Comparison of ENCODE assay signal across 15 cellular contexts in the genomic region with DNA sequence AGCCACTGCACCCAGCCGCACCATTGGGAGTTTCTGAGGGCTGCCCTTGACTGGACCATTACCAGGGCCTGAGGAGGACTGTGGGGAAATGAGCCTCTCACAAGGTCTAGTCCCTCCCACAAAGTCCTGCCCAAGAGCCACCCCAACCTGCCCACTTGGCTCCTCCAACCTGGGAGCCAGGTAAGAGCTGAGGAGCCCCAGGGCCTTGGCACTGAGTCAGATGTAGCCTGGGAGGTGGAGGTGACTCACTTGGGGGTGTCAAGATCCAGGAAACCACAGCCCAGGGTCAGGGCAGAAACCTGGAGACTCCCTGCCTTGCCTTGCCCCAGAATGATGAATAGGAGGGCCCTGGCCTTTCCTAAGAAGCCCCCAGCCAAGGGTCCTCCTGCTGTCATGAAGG. TPM values are rescaled to one million over a fixed set of nuclear protein-coding genes. Genes with fewer than 3 reads are reported as not detected.
A peak's percentile ranks its signal among the peaks of the same experiment; 100 is the strongest.
DNase-seq lines count a peak whose midpoint lies in the region; ATAC-seq, FAIRE-seq and TF ChIP-seq lines count a peak whose summit lies in the region.
"Had no signal": no experiment of that assay in that cellular context is flagged by ENCODE, and none has a peak within 500 bp of the region (broad histone marks: within the 10 kb centered on the region; RNA-seq: fewer than 3 reads in every experiment).

No MANE protein-coding gene starts in this region.

- TF ChIP-seq CTCF in Peyer's patch (IDR thresholded peaks at IDR 0.05), result no peak
- TF ChIP-seq CTCF in esophagus squamous epithelium (IDR thresholded peaks at IDR 0.05), result no peak
- no peak for TF ChIP-seq CTCF in uterus (IDR thresholded peaks at IDR 0.05)

- H3K4me3 ChIP-seq in Peyer's patch (no peak overlapping the region), esophagus squamous epithelium (no peak overlapping the region), small intestine (ENCODE audit: low read depth in 1 of 2, low read length in 2 of 2) (no peak overlapping the region), uterus (no peak overlapping the region)

- no peak for FAIRE-seq in small intestine (lab: Jason Lieb, UNC)
- FAIRE-seq: endometrium had no signal

- H3K4me1 ChIP-seq in Peyer's patch (peaks cover 0 to 49% (median 4%) of the 10 kb centered on the region in 4 donors), esophagus squamous epithelium (peaks cover 50 to 97% (median 59%) of the 10 kb centered on the region in 3 donors), small intestine (ENCODE audit: control insufficient read depth in 2 of 2, insufficient read depth in 1 of 2, low read depth in 1 of 2, low read length in 1 of 2) (peaks cover 2 to 12% of the 10 kb centered on the region in 2 donors), uterus (no peaks in the 10 kb centered on the region)

- no peaks in the 10 kb centered on the region for H3K9me3 ChIP-seq in Peyer's patch
- no peaks in the 10 kb centered on the region for H3K9me3 ChIP-seq in esophagus squamous epithelium
- H3K9me3 ChIP-seq in small intestine (ENCODE audit: control insufficient read depth, low read depth), result no peaks in the 10 kb centered on the region
- no peaks in the 10 kb centered on the region for H3K9me3 ChIP-seq in uterus

- peak; percentile 51 for DNase-seq in activated CD8-positive, alpha-beta memory T cell treated with anti-CD3 and anti-CD28 coated beads, Interleukin-2, amount 50 U/mL, for 48 hours
- no peak for DNase-seq in activated CD8-positive, alpha-beta memory T cell treated with anti-CD3 and anti-CD28 coated beads, Interleukin-2, amount 50 U/mL, for 4 hours
- DNase-seq in Peyer's patch (peak in 2 of 3 donors; percentile 63 to 76), esophagus squamous epithelium (lab: John Stamatoyannopoulos, UW) (no peak), small intestine (peak; percentile 71), erythroblast (lab: John Stamatoyannopoulos, UW) (no peak), uterus (no peak)
- DNase-seq: amniotic stem cell; CD8-positive, alpha-beta memory T cell; NCI-H1417 had no signal

- intact Hi-C loops in esophagus squamous epithelium (cut with DNase I) (no loop called here), uterus (cut with DNase I; ENCODE audit: low total_unique reads) (no loop called here)

- H3K36me3 ChIP-seq in Peyer's patch (no peaks in the 10 kb centered on the region), esophagus squamous epithelium (no peaks in the 10 kb centered on the region), small intestine (ENCODE audit: control insufficient read depth in 2 of 2, insufficient read depth in 2 of 2, low read length in 2 of 2) (no peaks in the 10 kb centered on the region), uterus (no peaks in the 10 kb centered on the region)

- ATAC-seq in GM21737 (IDR thresholded peaks at IDR 0.05; ENCODE audit: unreplicated experiment), result no peak

- no peaks in the 10 kb centered on the region for H3K27me3 ChIP-seq in Peyer's patch
- no peaks in the 10 kb centered on the region for H3K27me3 ChIP-seq in esophagus squamous epithelium
- no peaks in the 10 kb centered on the region for H3K27me3 ChIP-seq in small intestine (ENCODE audit: control insufficient read depth in 2 of 2, insufficient read depth in 2 of 2, low read length in 2 of 2)
- H3K27me3 ChIP-seq in uterus, result no peaks in the 10 kb centered on the region

- H3K27ac ChIP-seq in Peyer's patch, result peak overlapping the region in 1 of 4 donors; percentile 6
- peak overlapping the region; percentile 89 to 98 (median 91) for H3K27ac ChIP-seq in esophagus squamous epithelium
- peak overlapping the region in 1 of 2 donors; percentile 37 for H3K27ac ChIP-seq in small intestine (ENCODE audit: low read depth in 1 of 2, low read length in 1 of 2)
- H3K27ac ChIP-seq in uterus, result no peak overlapping the region
- H3K27ac ChIP-seq: VCaP had no signal

- no peak for TF ChIP-seq POLR2A in Peyer's patch (IDR thresholded peaks at IDR 0.05)
- TF ChIP-seq POLR2A in esophagus squamous epithelium (IDR thresholded peaks at IDR 0.05), result no peak
- no peak for TF ChIP-seq POLR2A in erythroblast (IDR thresholded peaks at IDR 0.05; ENCODE audit: low read length)
- no peak for TF ChIP-seq POLR2A in uterus (IDR thresholded peaks at IDR 0.05)

- 40% methylated on average over 1 of the region's 1 CpG; no CpG with 5 or more reads in 1 of the 2 donors for WGBS in esophagus squamous epithelium, 2 donors
- 90 to 100% (median 100%) methylated on average over 1 of the region's 1 CpG for WGBS in small intestine, 3 donors

RNA-seq across cellular contexts. Expression of a gene that starts 25.8 kb away (rescaled TPM):
- total RNA-seq in Peyer's patch (10 to 100 TPM in 3 of 4 donors, 1 to 10 TPM in 1; 6.6 to 42.7 (median 33.5) TPM), esophagus squamous epithelium (10 to 100 TPM; 36.2 to 50.3 (median 43.8) TPM), uterus (1 to 10 TPM in 2 of 4 donors, under 1 TPM in 1, not detected in 1; 0.98 to 3.1 (median 2.8) TPM)
- polyA plus RNA-seq in small intestine, result 1 to 10 TPM; 4.1 to 6.5 (median 4.7) TPM
- total RNA-seq: CD8-positive, alpha-beta memory T cell; G401; temporal lobe had no signal
- polyA plus RNA-seq: CD8-positive, alpha-beta memory T cell had no signal

RNA-seq across cellular contexts. Expression of a gene that starts 50.2 kb away (rescaled TPM):
- total RNA-seq in Peyer's patch (10 to 100 TPM in 3 of 4 donors, 1 to 10 TPM in 1; 6.7 to 95.7 (median 10.2) TPM), esophagus squamous epithelium (10 to 100 TPM in 1 of 4 donors, 1 to 10 TPM in 3; 4.1 to 12.8 (median 6.8) TPM), uterus (10 to 100 TPM; 13.6 to 73.9 (median 27.7) TPM)
- polyA plus RNA-seq in small intestine, result 10 to 100 TPM in 1 of 3 donors, 1 to 10 TPM in 2; 2.0 to 10.8 (median 5.1) TPM

Comparison
In these comparisons a context has a peak if more than half of its experiments do, and no peak if none do; other contexts are left out.
1. DNase-seq: peak in activated CD8-positive, alpha-beta memory T cell treated with anti-CD3 and anti-CD28 coated beads, Interleukin-2, amount 50 U/mL, for 48 hours (single experiment), Peyer's patch (2 of 3) and small intestine (single experiment); none in activated CD8-positive, alpha-beta memory T cell treated with anti-CD3 and anti-CD28 coated beads, Interleukin-2, amount 50 U/mL, for 4 hours (single experiment), esophagus squamous epithelium (single experiment), erythroblast (0 of 2) and uterus (0 of 2).
2. H3K27ac ChIP-seq: peak in esophagus squamous epithelium (4 of 4); none in uterus (0 of 2).